In genomic region chr17:8991514-8992285, GRCh38 we compare ENCODE assay signal across 8 cellular contexts. TPM values are rescaled to one million over a fixed set of nuclear protein-coding genes. Genes with fewer than 3 reads are reported as not detected.
DNase-seq lines count a peak whose midpoint lies in the region; ATAC-seq and TF ChIP-seq lines count a peak whose summit lies in the region.

No MANE protein-coding gene starts in this region.

- no peak overlapping the region for H3K4me3 Mint-ChIP-seq in activated CD8-positive, alpha-beta T cell treated with anti-CD3 and anti-CD28 coated beads for 36 hours
- H3K4me3 Mint-ChIP-seq in endothelial cell (ENCODE audit: unreplicated experiment): no peak overlapping the region

- DNase-seq in NCI-H2227 (lab: John Stamatoyannopoulos, UW; ENCODE audit: unreplicated experiment) (peak; percentile 36), NCI-H2227 treated with DMSO at 0.1 percent for 48 hours (lab: John Stamatoyannopoulos, UW) (no peak), NCI-H69 (lab: John Stamatoyannopoulos, UW) (peak; percentile 27), endothelial cell (ENCODE audit: low spot score) (peak; percentile 76), myocyte (ENCODE audit: low read depth) (peak; percentile 68)
- DNase-seq in activated CD8-positive, alpha-beta T cell treated with anti-CD3 and anti-CD28 coated beads for 36 hours: peak; percentile 82
- DNase-seq in stimulated activated CD8-positive, alpha-beta memory T cell treated with anti-CD3 and anti-CD28 coated beads, Interleukin-7, amount 100 ng/mL, for 4 hours (ENCODE audit: low read depth in 2 of 2): peak; percentile 47 to 53

- no peaks in the 10 kb centered on the region for H3K27me3 Mint-ChIP-seq in activated CD8-positive, alpha-beta T cell treated with anti-CD3 and anti-CD28 coated beads for 36 hours
- peaks cover 1% of the 10 kb centered on the region for H3K27me3 Mint-ChIP-seq in endothelial cell (ENCODE audit: unreplicated experiment)

- intact Hi-C loops in activated CD8-positive, alpha-beta T cell treated with anti-CD3 and anti-CD28 coated beads for 36 hours (cut with micrococcal nuclease): no loop called here

- POLR2A ChIA-PET in activated CD8-positive, alpha-beta T cell treated with anti-CD3 and anti-CD28 coated beads for 36 hours (lab: Charles Lee): interaction anchor here (0.6 to 0.9 kb wide), 2 partner anchors 8 to 1153 kb away, joined by 3 read pairs; no protein-coding TSS in a partner anchor

- H3K36me3 Mint-ChIP-seq in activated CD8-positive, alpha-beta T cell treated with anti-CD3 and anti-CD28 coated beads for 36 hours (ENCODE audit: low read depth): no peaks in the 10 kb centered on the region
- no peaks in the 10 kb centered on the region for H3K36me3 Mint-ChIP-seq in endothelial cell (ENCODE audit: low read depth, unreplicated experiment)

- H3K4me1 Mint-ChIP-seq in activated CD8-positive, alpha-beta T cell treated with anti-CD3 and anti-CD28 coated beads for 36 hours (ENCODE audit: low read depth): peaks cover 13% of the 10 kb centered on the region
- H3K4me1 Mint-ChIP-seq in endothelial cell (ENCODE audit: unreplicated experiment): no peaks in the 10 kb centered on the region

- peak; percentile 68 for ATAC-seq in activated CD8-positive, alpha-beta T cell treated with anti-CD3 and anti-CD28 coated beads for 36 hours
- ATAC-seq in GM21360 (IDR thresholded peaks at IDR 0.05; ENCODE audit: unreplicated experiment): no peak

- peak; percentile 93 for TF ChIP-seq CTCF in activated CD8-positive, alpha-beta T cell treated with anti-CD3 and anti-CD28 coated beads for 36 hours (IDR thresholded peaks at IDR 0.05)
- TF ChIP-seq CTCF in endothelial cell (IDR thresholded peaks at IDR 0.05; ENCODE audit: unreplicated experiment): peak; percentile 91

- peaks cover 2% of the 10 kb centered on the region for H3K9me3 Mint-ChIP-seq in activated CD8-positive, alpha-beta T cell treated with anti-CD3 and anti-CD28 coated beads for 36 hours
- no peaks in the 10 kb centered on the region for H3K9me3 Mint-ChIP-seq in endothelial cell (ENCODE audit: unreplicated experiment)

- CTCF ChIA-PET in activated CD8-positive, alpha-beta T cell treated with anti-CD3 and anti-CD28 coated beads for 36 hours (lab: Charles Lee): interaction anchor here (0.7 to 1.8 kb wide), 11 partner anchors 10 to 206 kb away, joined by 3 to 6 read pairs (median 3); no protein-coding TSS in a partner anchor

- no peak overlapping the region for H3K27ac Mint-ChIP-seq in activated CD8-positive, alpha-beta T cell treated with anti-CD3 and anti-CD28 coated beads for 36 hours
- no peak overlapping the region for H3K27ac Mint-ChIP-seq in endothelial cell (ENCODE audit: unreplicated experiment)

RNA-seq across cellular contexts. Expression of gene PIK3R5, which starts 26.2 kb away (rescaled TPM):
- total RNA-seq in activated CD8-positive, alpha-beta T cell treated with anti-CD3 and anti-CD28 coated beads for 36 hours: 10 to 100 TPM; 46.7 to 50.4 TPM
- total RNA-seq in endothelial cell (ENCODE audit: unreplicated experiment): 14.5 TPM
- total RNA-seq in myocyte: not detected in 2 replicates
- polyA plus RNA-seq in myocyte (2012): not detected

RNA-seq across cellular contexts. Expression of gene NTN1, which starts 29.6 kb away (rescaled TPM):
- total RNA-seq in activated CD8-positive, alpha-beta T cell treated with anti-CD3 and anti-CD28 coated beads for 36 hours: 1 to 10 TPM; 1.2 to 1.3 TPM
- total RNA-seq in endothelial cell (ENCODE audit: unreplicated experiment) (6.6 TPM), myocyte (0.73 and 1.2 TPM in 2 replicates)
- polyA plus RNA-seq in myocyte (2012): 0.30 TPM

Comparison
In these comparisons a context has a peak if more than half of its experiments do, and no peak if none do; other contexts are left out.
1. RNA of gene PIK3R5, which starts 26.2 kb away (total RNA-seq): 46.7 to 50.4 TPM in activated CD8-positive, alpha-beta T cell treated with anti-CD3 and anti-CD28 coated beads for 36 hours and 14.5 TPM in endothelial cell (single experiment); not detected in myocyte; every median in the first group is over 10 times any median in the second.